ENCODE assay signal across 13 cellular contexts in the genomic region with DNA sequence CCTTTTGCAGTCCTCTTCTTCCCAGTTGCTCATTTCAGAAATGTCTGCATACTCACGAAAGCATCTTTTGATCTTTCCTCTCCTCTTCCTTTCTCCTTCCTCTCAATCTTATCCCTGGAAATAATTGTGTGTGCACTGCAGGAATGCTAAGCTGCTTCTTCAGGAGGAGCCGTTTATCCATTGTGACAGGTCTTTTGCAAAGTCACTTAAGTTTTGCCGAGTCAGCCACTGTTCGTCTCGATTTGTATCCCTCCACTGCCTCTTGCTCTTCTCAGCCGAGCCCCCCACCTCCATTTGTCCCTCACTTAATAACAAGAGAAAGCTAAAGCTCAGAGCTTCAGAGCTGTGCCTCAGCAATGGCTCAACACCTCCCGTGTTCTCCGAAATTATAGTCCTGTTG.
"Had no signal": no experiment of that assay in that cellular context is flagged by ENCODE, and none has a peak within 500 bp of the region (broad histone marks: within the 10 kb centered on the region; RNA-seq: fewer than 3 reads in every experiment).

No MANE protein-coding gene starts in this region.

- H3K9me3 ChIP-seq: lower lobe of right lung, sigmoid colon, SK-N-SH had no signal

- H3K36me3 Mint-ChIP-seq: activated naive CD8-positive, alpha-beta T cell treated with anti-CD3 and anti-CD28 coated beads for 36 hours; immature natural killer cell; natural killer cell had no signal

- H3K4me3 ChIP-seq: lower lobe of right lung, sigmoid colon had no signal

- H3K4me1 ChIP-seq: lower lobe of right lung, sigmoid colon had no signal

- H3K4me3 Mint-ChIP-seq: activated naive CD8-positive, alpha-beta T cell treated with anti-CD3 and anti-CD28 coated beads for 36 hours; natural killer cell; T-helper 1 cell treated with Interleukin-12 subunit alpha and Interleukin-12 subunit beta and Interleukin-4 antibody, amounts not matched to agents 30 μg/mL and 1 μg/mL, for 36 hours had no signal

- H3K4me1 Mint-ChIP-seq: activated naive CD8-positive, alpha-beta T cell treated with anti-CD3 and anti-CD28 coated beads for 36 hours; immature natural killer cell; natural killer cell had no signal

- H3K4me2 ChIP-seq: SK-N-SH had no signal

- H3K27me3 ChIP-seq: sigmoid colon had no signal

- H3K9ac ChIP-seq: SK-N-SH had no signal

- H3K27ac Mint-ChIP-seq: activated naive CD8-positive, alpha-beta T cell treated with anti-CD3 and anti-CD28 coated beads for 36 hours; immature natural killer cell; natural killer cell; T-helper 1 cell treated with Interleukin-12 subunit alpha and Interleukin-12 subunit beta and Interleukin-4 antibody, amounts not matched to agents 30 μg/mL and 1 μg/mL, for 36 hours had no signal

- H3K36me3 ChIP-seq: lower lobe of right lung, sigmoid colon had no signal

- DNase-seq: activated CD4-positive, alpha-beta T cell treated with anti-CD3 and anti-CD28 coated beads, Interleukin-2, amount 50 U/mL, for 4 hours; activated effector memory CD4-positive, alpha-beta T cell treated with anti-CD3 and anti-CD28 coated beads, Interleukin-2, amount 50 U/mL, for 16 hours; activated naive CD8-positive, alpha-beta T cell treated with anti-CD3 and anti-CD28 coated beads for 36 hours; hypothalamus; immature natural killer cell; lower lobe of right lung; natural killer cell; sigmoid colon; SK-N-SH; stimulated activated CD4-positive, alpha-beta T cell treated with anti-CD3 and anti-CD28 coated beads, Interleukin-2, amount 100 ng/mL, for 24 hours; stimulated activated naive CD4-positive, alpha-beta T cell had no signal

- H3K9me3 Mint-ChIP-seq: activated naive CD8-positive, alpha-beta T cell treated with anti-CD3 and anti-CD28 coated beads for 36 hours; immature natural killer cell; natural killer cell; T-helper 1 cell treated with Interleukin-12 subunit alpha and Interleukin-12 subunit beta and Interleukin-4 antibody, amounts not matched to agents 30 μg/mL and 1 μg/mL, for 36 hours had no signal

- H3K27ac ChIP-seq: lower lobe of right lung, sigmoid colon had no signal

- ATAC-seq: esophagus mucosa, lower lobe of right lung, natural killer cell had no signal
